1 cellular context compared by ENCODE assay signal in the genomic region with DNA sequence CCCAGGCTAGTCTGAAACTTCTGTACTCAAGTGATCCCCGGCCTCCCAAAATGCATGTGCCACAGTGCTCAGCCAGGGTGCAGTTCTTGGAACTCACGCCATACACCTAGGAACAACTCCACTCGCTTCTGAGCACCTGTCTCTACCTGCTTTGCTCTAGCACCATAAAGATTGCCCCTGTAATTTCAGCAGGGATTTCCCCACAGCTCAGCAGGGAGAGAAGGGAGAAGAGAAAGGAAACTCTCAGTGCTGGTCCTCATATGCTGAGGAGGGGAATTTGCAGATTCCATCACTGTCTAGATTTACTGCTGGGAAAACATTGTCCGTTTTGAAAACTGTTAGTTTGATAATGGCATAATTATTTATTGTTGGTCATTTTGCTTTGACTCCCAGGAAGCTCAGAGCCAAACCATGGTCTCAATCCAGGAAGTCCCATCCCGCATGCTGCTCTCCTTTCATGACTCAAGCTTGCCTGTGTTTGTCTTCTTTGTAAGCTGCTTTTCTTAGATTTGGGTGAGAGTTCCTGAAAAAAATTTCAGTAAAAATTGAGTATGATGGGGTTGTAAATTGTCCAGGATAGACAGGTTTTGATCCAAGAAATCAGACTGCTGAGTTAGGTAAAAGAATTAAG.
TF ChIP-seq lines count a peak whose summit lies in the region.

No MANE protein-coding gene starts in this region.

TF ChIP-seq in SK-N-SH treated with all-trans-retinoic acid at 6 μM for 48 hours, 23 proteins besides CTCF, POLR2A, EP300 and RAD21 (continued from another document):
- TF ChIP-seq ZFP3 (CRISPR knock-in tag; IDR thresholded peaks at IDR 0.05): no peak
- TF ChIP-seq, protein P1, sequence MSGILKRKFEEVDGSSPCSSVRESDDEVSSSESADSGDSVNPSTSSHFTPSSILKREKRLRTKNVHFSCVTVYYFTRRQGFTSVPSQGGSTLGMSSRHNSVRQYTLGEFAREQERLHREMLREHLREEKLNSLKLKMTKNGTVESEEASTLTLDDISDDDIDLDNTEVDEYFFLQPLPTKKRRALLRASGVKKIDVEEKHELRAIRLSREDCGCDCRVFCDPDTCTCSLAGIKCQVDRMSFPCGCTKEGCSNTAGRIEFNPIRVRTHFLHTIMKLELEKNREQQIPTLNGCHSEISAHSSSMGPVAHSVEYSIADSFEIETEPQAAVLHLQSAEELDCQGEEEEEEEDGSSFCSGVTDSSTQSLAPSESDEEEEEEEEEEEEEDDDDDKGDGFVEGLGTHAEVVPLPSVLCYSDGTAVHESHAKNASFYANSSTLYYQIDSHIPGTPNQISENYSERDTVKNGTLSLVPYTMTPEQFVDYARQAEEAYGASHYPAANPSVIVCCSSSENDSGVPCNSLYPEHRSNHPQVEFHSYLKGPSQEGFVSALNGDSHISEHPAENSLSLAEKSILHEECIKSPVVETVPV (CRISPR knock-in tag; IDR thresholded peaks at IDR 0.05): no peak
- no peak for TF ChIP-seq CSDC2 (CRISPR knock-in tag; IDR thresholded peaks at IDR 0.05)
- no peak for TF ChIP-seq BACH2 (CRISPR knock-in tag; IDR thresholded peaks at IDR 0.05; ENCODE audit: borderline replicate concordance)
- TF ChIP-seq ISL1 (CRISPR knock-in tag; IDR thresholded peaks at IDR 0.05): no peak
- no peak for TF ChIP-seq PPARA (CRISPR knock-in tag; IDR thresholded peaks at IDR 0.05; ENCODE audit: borderline replicate concordance)
- TF ChIP-seq ESRRG (CRISPR knock-in tag; IDR thresholded peaks at IDR 0.05): no peak
- no peak for TF ChIP-seq ZFP30 (CRISPR knock-in tag; IDR thresholded peaks at IDR 0.05)
- no peak for TF ChIP-seq TCF4 (CRISPR knock-in tag; IDR thresholded peaks at IDR 0.05; ENCODE audit: borderline replicate concordance)
- TF ChIP-seq TSHZ2 (CRISPR knock-in tag; IDR thresholded peaks at IDR 0.05): no peak
- TF ChIP-seq ZNF565 (CRISPR knock-in tag; conservative IDR thresholded peaks at IDR 0.05; ENCODE audit: low read depth): no peak
- no peak for TF ChIP-seq TOX (CRISPR knock-in tag; IDR thresholded peaks at IDR 0.05; ENCODE audit: borderline replicate concordance)
